In genomic region chr7:33932832-33933468, GRCh38 we compare ENCODE assay signal across 8 cellular contexts.
DNase-seq lines count a peak whose midpoint lies in the region; ATAC-seq and TF ChIP-seq lines count a peak whose summit lies in the region.

No MANE protein-coding gene starts in this region.

- no peaks in the 10 kb centered on the region for H3K9me3 ChIP-seq in effector memory CD4-positive, alpha-beta T cell (ENCODE audit: control insufficient read depth, low read length)

- H3K36me3 Mint-ChIP-seq in memory B cell, result no peaks in the 10 kb centered on the region

- no peak overlapping the region for H3K4me3 Mint-ChIP-seq in memory B cell

- no peaks in the 10 kb centered on the region for H3K27me3 ChIP-seq in effector memory CD4-positive, alpha-beta T cell (replicated peaks; ENCODE audit: control insufficient read depth, insufficient read depth, low read length, poor library complexity, severe bottlenecking)

- H3K27ac ChIP-seq in effector memory CD4-positive, alpha-beta T cell (ENCODE audit: insufficient read depth, low read length, poor library complexity, severe bottlenecking), result no peak overlapping the region

- H3K27ac Mint-ChIP-seq in memory B cell, result no peak overlapping the region

- H3K4me1 Mint-ChIP-seq in memory B cell, result no peaks in the 10 kb centered on the region

- TF ChIP-seq CTCF in AG10803 (conservative IDR thresholded peaks at IDR 0.05; ENCODE audit: low read length), result peak; percentile 99

- H3K4me3 ChIP-seq in AG10803 (ENCODE audit: low read length), result peak overlapping the region; percentile 14
- no peak overlapping the region for H3K4me3 ChIP-seq in effector memory CD4-positive, alpha-beta T cell (ENCODE audit: insufficient read depth, low read depth, low read length, poor library complexity, severe bottlenecking)

- no peaks in the 10 kb centered on the region for H3K9me3 Mint-ChIP-seq in memory B cell

- H3K36me3 ChIP-seq in effector memory CD4-positive, alpha-beta T cell (ENCODE audit: control insufficient read depth, insufficient read depth, low read length), result no peaks in the 10 kb centered on the region

- H3K27me3 Mint-ChIP-seq in memory B cell, result peaks cover 4% of the 10 kb centered on the region

- H3K4me1 ChIP-seq in effector memory CD4-positive, alpha-beta T cell (ENCODE audit: control insufficient read depth, insufficient read depth, low read length, poor library complexity, severe bottlenecking), result no peaks in the 10 kb centered on the region

- ATAC-seq in GM18907 (IDR thresholded peaks at IDR 0.05; ENCODE audit: unreplicated experiment) (peak; percentile 80), HG03354 (IDR thresholded peaks at IDR 0.05; ENCODE audit: poor library complexity, severe bottlenecking, unreplicated experiment) (peak; percentile 88), memory B cell (ENCODE audit: low read depth) (peak; percentile 44)

- peak; percentile 96 for DNase-seq in AG10803 (ENCODE audit: low read depth)
- DNase-seq in NCI-H524 treated with DMSO at 0.1 percent for 48 hours (lab: John Stamatoyannopoulos, UW), result peak; percentile 11
- DNase-seq in activated CD4-positive, alpha-beta T cell treated with anti-CD3 and anti-CD28 coated beads, Interleukin-2, amount 50 U/mL, for 48 hours, result peak; percentile 66 to 73
- DNase-seq in effector memory CD4-positive, alpha-beta T cell, result peak; percentile 15 to 36 (median 15)
- DNase-seq in memory B cell (ENCODE audit: low spot score in 2 of 2), result peak; percentile 41 to 68
- peak; percentile 9 for DNase-seq in stimulated activated CD8-positive, alpha-beta memory T cell treated with anti-CD3 and anti-CD28 coated beads, Interleukin-12 subunit alpha, Interleukin-12 subunit beta, amount 100 ng/mL, for 24 hours (ENCODE audit: extremely low read depth)

Comparison
In these comparisons a context has a peak if more than half of its experiments do, and no peak if none do; other contexts are left out.
1. DNase-seq: peak in every context shown above with its lines; median percentile 96 in AG10803; 70 in activated CD4-positive, alpha-beta T cell treated with anti-CD3 and anti-CD28 coated beads, Interleukin-2, amount 50 U/mL, for 48 hours; 54 in memory B cell; 15 in effector memory CD4-positive, alpha-beta T cell; 11 in NCI-H524 treated with DMSO at 0.1 percent for 48 hours; 9 in stimulated activated CD8-positive, alpha-beta memory T cell treated with anti-CD3 and anti-CD28 coated beads, Interleukin-12 subunit alpha, Interleukin-12 subunit beta, amount 100 ng/mL, for 24 hours.